25 cellular contexts compared by ENCODE assay signal in genomic region chr5:176665517-176665916, GRCh38. TPM values are rescaled to one million over a fixed set of nuclear protein-coding genes. Genes with fewer than 3 reads are reported as not detected.
A peak's percentile ranks its signal among the peaks of the same experiment; 100 is the strongest.
DNase-seq lines count a peak whose midpoint lies in the region; ATAC-seq and TF ChIP-seq lines count a peak whose summit lies in the region.
"Had no signal": no experiment of that assay in that cellular context is flagged by ENCODE, and none has a peak within 500 bp of the region (broad histone marks: within the 10 kb centered on the region; RNA-seq: fewer than 3 reads in every experiment).

No MANE protein-coding gene starts in this region.

- no peak overlapping the region for H3K56ac ChIP-seq in mesendoderm (ENCODE audit: low read length)

- CTCF ChIA-PET in HEK293 (lab: Yijun Ruan, JAX) = no interaction called here
- CTCF ChIA-PET in CD4-positive, alpha-beta T cell (lab: Charles Lee) = no interaction called here

- ATAC-seq in stimulated activated naive B cell treated with anti-CD40 and anti-IgM and Interleukin-4, amounts not matched to agents 10 μg/mL and 1 μg/mL and 100 μg/mL, for 72 hours (replicated peaks) = no peak
- ATAC-seq in CD4-positive, alpha-beta T cell (ENCODE audit: poor library complexity) = no peak
- ATAC-seq: A549, HCT116 had no signal

- H3K23ac ChIP-seq in mesendoderm (ENCODE audit: low read length) = peak overlapping the region; percentile 66

- peaks cover 50% of the 10 kb centered on the region in 2 donors for H3K27me3 Mint-ChIP-seq in stimulated activated naive B cell treated with anti-CD40 and anti-IgM and Interleukin-4, amounts not matched to agents 10 μg/mL and 1 μg/mL and 100 μg/mL, for 72 hours
- peaks cover 38% of the 10 kb centered on the region for H3K27me3 Mint-ChIP-seq in CD4-positive, alpha-beta T cell

- H2BK5ac ChIP-seq in mesendoderm (ENCODE audit: low read length) = no peak overlapping the region

- H3K4me3 Mint-ChIP-seq in stimulated activated naive B cell treated with anti-CD40 and anti-IgM and Interleukin-4, amounts not matched to agents 10 μg/mL and 1 μg/mL and 100 μg/mL, for 72 hours = no peak overlapping the region
- H3K4me3 Mint-ChIP-seq in CD4-positive, alpha-beta T cell = no peak overlapping the region
- H3K4me3 Mint-ChIP-seq: CD14-positive monocyte; CD4-positive, alpha-beta memory T cell; GM23338; H9; HFFc6 had no signal

- H3K4me3 ChIP-seq in HEK293 (ENCODE audit: low read depth, low read length) = no peak overlapping the region
- H3K4me3 ChIP-seq in mesendoderm (ENCODE audit: low read length) = no peak overlapping the region
- H3K4me3 ChIP-seq in ascending aorta = no peak overlapping the region
- H3K4me3 ChIP-seq: A549; BLaER1 treated with 17β-estradiol and CSF1 and Interleukin-3, amounts not matched to agents 10 nM and 100 nM; GM23338 had no signal

- H4K5ac ChIP-seq in mesendoderm (ENCODE audit: low read length) = no peak overlapping the region

- no peak overlapping the region for H3K9ac ChIP-seq in mesendoderm (ENCODE audit: low read length)
- H3K9ac ChIP-seq: BLaER1 treated with 17β-estradiol and CSF1 and Interleukin-3, amounts not matched to agents 10 nM and 100 nM had no signal

- H3K9me3 ChIP-seq in HEK293 (ENCODE audit: control insufficient read depth, insufficient read depth, low read depth, low read length) = no peaks in the 10 kb centered on the region
- H3K9me3 ChIP-seq in ascending aorta = no peaks in the 10 kb centered on the region
- no peaks in the 10 kb centered on the region for H3K9me3 ChIP-seq in CD4-positive, alpha-beta T cell (ENCODE audit: control insufficient read depth, low read length)
- H3K9me3 ChIP-seq: A549; BE2C; BLaER1 treated with 17β-estradiol and CSF1 and Interleukin-3, amounts not matched to agents 10 nM and 100 nM had no signal

- H2AK5ac ChIP-seq in mesendoderm (ENCODE audit: low read length) = no peak overlapping the region

- H2BK120ac ChIP-seq in mesendoderm (ENCODE audit: low read depth, low read length) = no peak overlapping the region

- peaks cover 5 to 7% of the 10 kb centered on the region in 2 donors for H3K4me1 Mint-ChIP-seq in stimulated activated naive B cell treated with anti-CD40 and anti-IgM and Interleukin-4, amounts not matched to agents 10 μg/mL and 1 μg/mL and 100 μg/mL, for 72 hours
- H3K4me1 Mint-ChIP-seq in CD4-positive, alpha-beta T cell (ENCODE audit: low read depth) = peaks cover 6% of the 10 kb centered on the region

- no peaks in the 10 kb centered on the region for H3K79me2 ChIP-seq in mesendoderm (ENCODE audit: control insufficient read depth, insufficient read depth, low read length)

- H3K36me3 Mint-ChIP-seq in stimulated activated naive B cell treated with anti-CD40 and anti-IgM and Interleukin-4, amounts not matched to agents 10 μg/mL and 1 μg/mL and 100 μg/mL, for 72 hours = no peaks in the 10 kb centered on the region
- no peaks in the 10 kb centered on the region for H3K36me3 Mint-ChIP-seq in CD4-positive, alpha-beta T cell (ENCODE audit: low read depth)
- H3K36me3 Mint-ChIP-seq: CD14-positive monocyte; CD4-positive, alpha-beta memory T cell had no signal

- H3K27ac Mint-ChIP-seq in stimulated activated naive B cell treated with anti-CD40 and anti-IgM and Interleukin-4, amounts not matched to agents 10 μg/mL and 1 μg/mL and 100 μg/mL, for 72 hours = peak overlapping the region; percentile 43
- no peak overlapping the region for H3K27ac Mint-ChIP-seq in CD4-positive, alpha-beta T cell
- H3K27ac Mint-ChIP-seq: GM23338, H9, HFFc6 had no signal

- no peak overlapping the region for H4K8ac ChIP-seq in mesendoderm (ENCODE audit: low read depth, low read length)

- no peak overlapping the region for H3K4ac ChIP-seq in mesendoderm (ENCODE audit: low read depth, low read length)

- H3K18ac ChIP-seq in mesendoderm (ENCODE audit: low read length) = no peak overlapping the region

- intact Hi-C loops in ascending aorta (cut with DNase I) = no loop called here
- intact Hi-C loops in CD4-positive, alpha-beta T cell (cut with DNase I, micrococcal nuclease) = no loop called here

- TF ChIP-seq CTCF in HEK293 (tag by site-specific recombination; IDR thresholded peaks at IDR 0.05) (no peak), ascending aorta (IDR thresholded peaks at IDR 0.05) (no peak)
- TF ChIP-seq CTCF in CD4-positive, alpha-beta T cell (IDR thresholded peaks at IDR 0.05) = no peak

- no peaks in the 10 kb centered on the region for H3K9me3 Mint-ChIP-seq in stimulated activated naive B cell treated with anti-CD40 and anti-IgM and Interleukin-4, amounts not matched to agents 10 μg/mL and 1 μg/mL and 100 μg/mL, for 72 hours
- no peaks in the 10 kb centered on the region for H3K9me3 Mint-ChIP-seq in CD4-positive, alpha-beta T cell
- H3K9me3 Mint-ChIP-seq: CD4-positive, alpha-beta memory T cell; HFFc6 had no signal

- no peaks in the 10 kb centered on the region for H3K27me3 ChIP-seq in mesendoderm (ENCODE audit: insufficient read depth, low read length, poor library complexity)
- no peaks in the 10 kb centered on the region for H3K27me3 ChIP-seq in ascending aorta
- H3K27me3 ChIP-seq in CD4-positive, alpha-beta T cell (ENCODE audit: control insufficient read depth, insufficient read depth, low read length) = no peaks in the 10 kb centered on the region
- H3K27me3 ChIP-seq: BE2C had no signal

- POLR2A ChIA-PET in HEK293 (lab: Yijun Ruan, JAX) = no interaction called here
- POLR2A ChIA-PET in CD4-positive, alpha-beta T cell (lab: Charles Lee) = no interaction called here

- no CpG with 5 or more reads among the region's 6 CpGs for WGBS in mesendoderm (ENCODE audit: extremely low coverage, insufficient coverage, low lambda C conversion rate)

- no peak overlapping the region for H2BK15ac ChIP-seq in mesendoderm (replicated peaks; ENCODE audit: low read depth)

- no peaks in the 10 kb centered on the region for H3K36me3 ChIP-seq in HEK293 (ENCODE audit: control insufficient read depth in 2 of 2, insufficient read depth in 1 of 2, low read length in 2 of 2)
- H3K36me3 ChIP-seq in mesendoderm (ENCODE audit: control insufficient read depth, insufficient read depth, low read length) = no peaks in the 10 kb centered on the region
- no peaks in the 10 kb centered on the region for H3K36me3 ChIP-seq in ascending aorta
- H3K36me3 ChIP-seq: BE2C; BLaER1 treated with 17β-estradiol and CSF1 and Interleukin-3, amounts not matched to agents 10 nM and 100 nM had no signal

- no peaks in the 10 kb centered on the region for H3K79me1 ChIP-seq in mesendoderm (ENCODE audit: low read length)

- DNase-seq in mesendoderm (no peak), ascending aorta (ENCODE audit: low spot score in 2 of 2) (no peak)
- DNase-seq in stimulated activated naive B cell treated with anti-CD40 and anti-IgM and Interleukin-4, amounts not matched to agents 10 μg/mL and 1 μg/mL and 100 μg/mL, for 72 hours = no peak
- DNase-seq in CD4-positive, alpha-beta T cell = no peak
- DNase-seq: 8988T; ACHN; AML-193; BE2C; Calu3; CD4-positive, alpha-beta memory T cell; COR-L47; DMS53; DMS79 treated with DMSO at 0.1 percent for 48 hours; GF-D8; H9; HFFc6 had no signal

- no peaks in the 10 kb centered on the region for H3K4me1 ChIP-seq in HEK293 (ENCODE audit: control insufficient read depth, insufficient read depth, low read length)
- H3K4me1 ChIP-seq in mesendoderm (ENCODE audit: control insufficient read depth, low read depth, low read length) = no peaks in the 10 kb centered on the region
- no peaks in the 10 kb centered on the region for H3K4me1 ChIP-seq in ascending aorta
- H3K4me1 ChIP-seq: A549, BE2C had no signal

- no peak overlapping the region for H3K27ac ChIP-seq in HEK293 (ENCODE audit: extremely low read depth, low read depth, low read length)
- no peak overlapping the region for H3K27ac ChIP-seq in mesendoderm (ENCODE audit: low read depth, low read length)
- H3K27ac ChIP-seq in ascending aorta = no peak overlapping the region
- H3K27ac ChIP-seq in CD4-positive, alpha-beta T cell (ENCODE audit: low read depth, low read length) = no peak overlapping the region
- H3K27ac ChIP-seq: A549; BLaER1 treated with 17β-estradiol and CSF1 and Interleukin-3, amounts not matched to agents 10 nM and 100 nM had no signal

- H3K4me2 ChIP-seq in mesendoderm (ENCODE audit: low read length) = no peak overlapping the region
- H3K4me2 ChIP-seq: A549; BLaER1 treated with 17β-estradiol and CSF1 and Interleukin-3, amounts not matched to agents 10 nM and 100 nM; GM23338 had no signal

TF ChIP-seq in HEK293, 187 proteins besides CTCF, POLR2A, EP300 and RAD21:
- TF ChIP-seq ZNF623 (tag by site-specific recombination; IDR thresholded peaks at IDR 0.05) = peak; percentile 95
- no peak for TF ChIP-seq ZFP37 (tag by site-specific recombination; IDR thresholded peaks at IDR 0.05)
TF ChIP-seq in HEK293: peak in this region for 1.

RNA-seq across cellular contexts. Expression of gene TSPAN17, which starts 18.2 kb away (rescaled TPM):
- 26.2 TPM for polyA plus RNA-seq in mesendoderm (2013, experiment 1 of 2)
- polyA plus RNA-seq in mesendoderm (2013, experiment 2 of 2) = 27.6 TPM
- 32.7 TPM for total RNA-seq in ascending aorta
- total RNA-seq in CD4-positive, alpha-beta T cell = 1 to 10 TPM; 7.8 to 7.9 TPM

RNA-seq across cellular contexts. Expression of gene EIF4E1B, which starts 35.0 kb away (rescaled TPM):
- 0.17 TPM for polyA plus RNA-seq in mesendoderm (2013, experiment 1 of 2)
- 0.11 TPM for polyA plus RNA-seq in mesendoderm (2013, experiment 2 of 2)
- not detected for total RNA-seq in ascending aorta
- not detected for total RNA-seq in CD4-positive, alpha-beta T cell
- total RNA-seq: Calu3; CD4-positive, alpha-beta memory T cell; Daoy; G401; H4; HFFc6 had no signal
- polyA plus RNA-seq: A549; CD14-positive monocyte; CD4-positive, alpha-beta memory T cell; GM23338 had no signal

RNA-seq across cellular contexts. Expression of gene SNCB, which starts 35.2 kb away (rescaled TPM):
- polyA plus RNA-seq in mesendoderm (2013, experiment 1 of 2) = 1.0 TPM
- 1.4 TPM for polyA plus RNA-seq in mesendoderm (2013, experiment 2 of 2)
- total RNA-seq in ascending aorta = not detected
- not detected for total RNA-seq in CD4-positive, alpha-beta T cell
- total RNA-seq: Calu3; CD4-positive, alpha-beta memory T cell; HFFc6 had no signal
- polyA plus RNA-seq: CD14-positive monocyte; CD4-positive, alpha-beta memory T cell had no signal

RNA-seq across cellular contexts. Expression of gene GPRIN1, which starts 55.6 kb away (rescaled TPM):
- 4.0 TPM for polyA plus RNA-seq in mesendoderm (2013, experiment 1 of 2)
- 4.2 TPM for polyA plus RNA-seq in mesendoderm (2013, experiment 2 of 2)
- not detected for total RNA-seq in ascending aorta
- total RNA-seq in CD4-positive, alpha-beta T cell = under 1 TPM; 0.22 to 0.36 TPM
